ENCODE assay signal across 8 cellular contexts in genomic region chr4:26076000-26076587, GRCh38.
DNase-seq lines count a peak whose midpoint lies in the region; ATAC-seq lines count a peak whose summit lies in the region.

No MANE protein-coding gene starts in this region.

- peak; percentile 77 for ATAC-seq in GM19397 (IDR thresholded peaks at IDR 0.05; ENCODE audit: unreplicated experiment)
- ATAC-seq in HG03439 (IDR thresholded peaks at IDR 0.05; ENCODE audit: unreplicated experiment) = peak; percentile 74
- peak; percentile 51 for ATAC-seq in activated T-helper 17 cell treated with anti-CD3 and anti-CD28 coated beads, Interleukin-2, amount 50 U/mL, for 72 hours (replicated peaks)

- peak overlapping the region; percentile 99 for H3K27ac Mint-ChIP-seq in activated T-helper 17 cell treated with anti-CD3 and anti-CD28 coated beads, Interleukin-2, amount 50 U/mL, for 72 hours

- peaks cover 21% of the 10 kb centered on the region for H3K9me3 Mint-ChIP-seq in activated T-helper 17 cell treated with anti-CD3 and anti-CD28 coated beads, Interleukin-2, amount 50 U/mL, for 72 hours

- no peaks in the 10 kb centered on the region for H3K9me3 ChIP-seq in muscle layer of colon (ENCODE audit: low read length)

- peak overlapping the region; percentile 84 for H3K4me3 Mint-ChIP-seq in activated T-helper 17 cell treated with anti-CD3 and anti-CD28 coated beads, Interleukin-2, amount 50 U/mL, for 72 hours

- peaks cover 6% of the 10 kb centered on the region for H3K4me1 ChIP-seq in muscle layer of colon (ENCODE audit: insufficient read depth, low read length)

- H3K27me3 Mint-ChIP-seq in activated T-helper 17 cell treated with anti-CD3 and anti-CD28 coated beads, Interleukin-2, amount 50 U/mL, for 72 hours = no peaks in the 10 kb centered on the region

- H3K36me3 ChIP-seq in muscle layer of colon (ENCODE audit: insufficient read depth, low read length) = no peaks in the 10 kb centered on the region

- no peak overlapping the region for H3K4me3 ChIP-seq in muscle layer of colon (ENCODE audit: low read depth in 1 of 2, low read length in 2 of 2)

- DNase-seq in Ammon's horn (ENCODE audit: low spot score) (peak; percentile 18), NCI-H2081 treated with DMSO at 0.1 percent for 48 hours (lab: John Stamatoyannopoulos, UW) (no peak), NCI-H524 treated with DMSO at 0.1 percent for 48 hours (lab: John Stamatoyannopoulos, UW) (no peak), GM03348 (ENCODE audit: low spot score) (no peak)

- H3K4me1 Mint-ChIP-seq in activated T-helper 17 cell treated with anti-CD3 and anti-CD28 coated beads, Interleukin-2, amount 50 U/mL, for 72 hours = peaks cover 55% of the 10 kb centered on the region

- H3K27me3 ChIP-seq in muscle layer of colon (ENCODE audit: control insufficient read depth in 1 of 2, insufficient read depth in 2 of 2, low read length in 2 of 2) = no peaks in the 10 kb centered on the region

- H3K36me3 Mint-ChIP-seq in activated T-helper 17 cell treated with anti-CD3 and anti-CD28 coated beads, Interleukin-2, amount 50 U/mL, for 72 hours (ENCODE audit: low read depth) = peaks cover 36% of the 10 kb centered on the region

- H3K27ac ChIP-seq in muscle layer of colon (ENCODE audit: low read depth, low read length) = peak overlapping the region; percentile 36

- no peak overlapping the region for H3K9ac ChIP-seq in muscle layer of colon (ENCODE audit: low read length)
